10 cellular contexts compared by ENCODE assay signal in genomic region chrX:47078129-47079043, GRCh38. TPM values are rescaled to one million over a fixed set of nuclear protein-coding genes. Genes with fewer than 3 reads are reported as not detected.
DNase-seq lines count a peak whose midpoint lies in the region; ATAC-seq and TF ChIP-seq lines count a peak whose summit lies in the region.
"Had no signal": no experiment of that assay in that cellular context is flagged by ENCODE, and none has a peak within 500 bp of the region (broad histone marks: within the 10 kb centered on the region; RNA-seq: fewer than 3 reads in every experiment).

RGN (plus strand) TSS chrX:47078443; CDS start chrX:47081145, 2,702 bp downstream.

- no peaks in the 10 kb centered on the region for H3K4me1 Mint-ChIP-seq in CD8-positive, alpha-beta memory T cell
- H3K4me1 Mint-ChIP-seq: central memory CD8-positive, alpha-beta T cell had no signal

- no peaks in the 10 kb centered on the region for H3K9me3 Mint-ChIP-seq in CD8-positive, alpha-beta memory T cell
- H3K9me3 Mint-ChIP-seq: central memory CD8-positive, alpha-beta T cell had no signal

- no peaks in the 10 kb centered on the region for H3K9me3 ChIP-seq in cardiac muscle cell (ENCODE audit: low read depth)
- H3K9me3 ChIP-seq in muscle layer of duodenum (ENCODE audit: control insufficient read depth in 1 of 2, low read length in 2 of 2): no peaks in the 10 kb centered on the region
- H3K9me3 ChIP-seq in CD8-positive, alpha-beta memory T cell (ENCODE audit: low read length): no peaks in the 10 kb centered on the region

- DNase-seq in astrocyte of the cerebellum (ENCODE audit: low read depth) (no peak), cardiac muscle cell (ENCODE audit: low read depth in 1 of 2, low spot score in 1 of 2) (peak in 1 of 2 donors; percentile 48), DMS114 treated with DMSO at 0.1 percent for 48 hours (lab: John Stamatoyannopoulos, UW; ENCODE audit: unreplicated experiment) (no peak)
- DNase-seq in CD8-positive, alpha-beta memory T cell: no peak
- DNase-seq: NCI-H187 treated with DMSO at 0.1 percent for 48 hours, SHP77 had no signal

- in situ Hi-C loops in astrocyte of the cerebellum (cut with HindIII; ENCODE audit: low sequenced_read_pairs): no loop called here

- H3K27me3 Mint-ChIP-seq in CD8-positive, alpha-beta memory T cell: peaks cover 0 to 1% of the 10 kb centered on the region in 2 donors
- H3K27me3 Mint-ChIP-seq: central memory CD8-positive, alpha-beta T cell had no signal

- TF ChIP-seq CTCF in astrocyte of the cerebellum (IDR thresholded peaks at IDR 0.05; ENCODE audit: low read depth, low read length, missing control alignments): no peak
- TF ChIP-seq CTCF in cardiac muscle cell (IDR thresholded peaks at IDR 0.05; ENCODE audit: low read depth, low read length): no peak

- H3K27ac ChIP-seq in cardiac muscle cell (peak within 1 kb of the TSS; percentile 71), muscle layer of duodenum (ENCODE audit: low read length) (no peak within 1 kb of the TSS), urinary bladder (ENCODE audit: low read depth) (no peak within 1 kb of the TSS)
- H3K27ac ChIP-seq in CD8-positive, alpha-beta memory T cell (ENCODE audit: low read depth, low read length): no peak within 1 kb of the TSS

- H3K36me3 ChIP-seq in cardiac muscle cell (no peaks in the 10 kb centered on the region), muscle layer of duodenum (ENCODE audit: control insufficient read depth in 1 of 2, insufficient read depth in 2 of 2, low read length in 2 of 2) (no peaks in the 10 kb centered on the region), urinary bladder (ENCODE audit: insufficient read depth) (no peaks in the 10 kb centered on the region)
- H3K36me3 ChIP-seq in CD8-positive, alpha-beta memory T cell (ENCODE audit: insufficient read depth, low read length): no peaks in the 10 kb centered on the region

- H3K4me3 ChIP-seq in astrocyte of the cerebellum (ENCODE audit: low read depth, low read length) (peak within 1 kb of the TSS; percentile 10), cardiac muscle cell (no peak within 1 kb of the TSS), muscle layer of duodenum (ENCODE audit: low read depth in 1 of 2, low read length in 2 of 2) (peak within 1 kb of the TSS; percentile 26 to 63), urinary bladder (ENCODE audit: low read depth, low read length) (peak within 1 kb of the TSS; percentile 25)
- no peak within 1 kb of the TSS for H3K4me3 ChIP-seq in CD8-positive, alpha-beta memory T cell (ENCODE audit: low read length)

- CTCF ChIA-PET in CD8-positive, alpha-beta memory T cell (lab: Charles Lee): no interaction called here

- POLR2A ChIA-PET in CD8-positive, alpha-beta memory T cell (lab: Charles Lee): no interaction called here

- no peak within 1 kb of the TSS for H3K27ac Mint-ChIP-seq in CD8-positive, alpha-beta memory T cell

- H3K4me1 ChIP-seq in cardiac muscle cell (ENCODE audit: low read depth) (peaks cover 4% of the 10 kb centered on the region), muscle layer of duodenum (ENCODE audit: control insufficient read depth in 1 of 2, insufficient read depth in 2 of 2, low read length in 2 of 2) (no peaks in the 10 kb centered on the region), urinary bladder (ENCODE audit: insufficient read depth) (no peaks in the 10 kb centered on the region)
- no peaks in the 10 kb centered on the region for H3K4me1 ChIP-seq in CD8-positive, alpha-beta memory T cell (ENCODE audit: insufficient read depth, low read length)

- H3K36me3 Mint-ChIP-seq in CD8-positive, alpha-beta memory T cell: no peaks in the 10 kb centered on the region

- H3K27me3 ChIP-seq in cardiac muscle cell: no peaks in the 10 kb centered on the region
- no peaks in the 10 kb centered on the region for H3K27me3 ChIP-seq in muscle layer of duodenum (ENCODE audit: low read depth, low read length)
- no peaks in the 10 kb centered on the region for H3K27me3 ChIP-seq in CD8-positive, alpha-beta memory T cell (ENCODE audit: insufficient read depth, low read length, poor library complexity, severe bottlenecking)

- H3K4me3 Mint-ChIP-seq in CD8-positive, alpha-beta memory T cell: no peak within 1 kb of the TSS
- H3K4me3 Mint-ChIP-seq: central memory CD8-positive, alpha-beta T cell had no signal

- ATAC-seq in HG03139 (IDR thresholded peaks at IDR 0.05; ENCODE audit: unreplicated experiment): no peak

- WGBS in urinary bladder: 23% methylated on average over 59 of the region's 59 CpGs

RNA-seq across cellular contexts. Expression of gene RGN, which starts in this region (rescaled TPM):
- 5.7 and 15.4 TPM in 2 replicates for total RNA-seq in cardiac muscle cell
- 7.4 and 31.6 TPM in 2 replicates for polyA plus RNA-seq in cardiac muscle cell
- total RNA-seq in urinary bladder: 4.8 TPM
- polyA plus RNA-seq in urinary bladder: 7.2 TPM
- total RNA-seq in CD8-positive, alpha-beta memory T cell: not detected
- not detected for polyA plus RNA-seq in CD8-positive, alpha-beta memory T cell

Comparison
In these comparisons a context has a peak if more than half of its experiments do, and no peak if none do; other contexts are left out.
1. H3K4me3 ChIP-seq: peak in astrocyte of the cerebellum (single experiment), muscle layer of duodenum (2 of 2) and urinary bladder (single experiment); none in cardiac muscle cell (single experiment) and CD8-positive, alpha-beta memory T cell (single experiment).